Comparison of ENCODE assay signal across 1 cellular context in the genomic region with DNA sequence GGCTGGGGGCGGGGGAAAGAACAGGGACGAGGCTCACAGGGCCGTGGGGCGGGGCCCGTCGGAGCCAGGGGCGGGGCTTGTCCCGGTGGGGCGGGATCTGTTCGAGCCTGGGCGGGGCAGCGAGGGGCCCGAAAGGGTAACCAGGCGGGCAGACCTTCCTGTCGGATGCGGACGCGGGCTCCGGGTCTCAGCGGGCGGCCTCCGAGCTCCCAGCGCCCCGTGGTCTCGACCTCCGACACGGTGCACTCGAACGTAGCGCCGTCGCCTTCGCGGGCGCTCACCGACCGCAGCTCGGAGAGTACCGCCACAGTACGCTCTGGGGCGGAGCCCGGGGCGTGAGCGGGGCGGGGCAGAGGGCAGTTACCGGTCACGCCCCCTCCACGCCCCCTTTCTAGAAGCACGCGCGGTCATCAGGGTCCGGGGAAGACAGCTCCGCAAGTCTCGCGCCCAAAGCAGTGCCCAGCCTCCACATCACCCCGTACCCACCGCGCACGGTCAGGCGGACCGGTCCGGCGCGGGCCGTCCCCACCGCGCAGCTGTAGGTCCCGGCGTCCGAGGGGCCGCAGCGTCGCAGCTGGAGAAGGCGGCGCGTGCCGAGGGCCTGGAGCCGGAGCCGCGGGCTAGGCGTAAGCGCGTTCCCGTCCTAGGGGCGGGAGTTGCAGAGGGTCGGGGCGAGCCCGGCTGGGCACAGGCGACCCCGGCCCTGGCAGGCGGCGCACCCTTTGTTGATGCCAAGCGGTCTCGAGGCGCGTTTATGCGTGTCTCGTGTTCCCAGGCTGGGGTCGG.
TF ChIP-seq lines count a peak whose summit lies in the region.

No MANE protein-coding gene starts in this region.

TF ChIP-seq in HepG2, 621 proteins besides CTCF, POLR2A, EP300 and RAD21 (continued from another document and continues in another):
- TF ChIP-seq, protein P1, sequence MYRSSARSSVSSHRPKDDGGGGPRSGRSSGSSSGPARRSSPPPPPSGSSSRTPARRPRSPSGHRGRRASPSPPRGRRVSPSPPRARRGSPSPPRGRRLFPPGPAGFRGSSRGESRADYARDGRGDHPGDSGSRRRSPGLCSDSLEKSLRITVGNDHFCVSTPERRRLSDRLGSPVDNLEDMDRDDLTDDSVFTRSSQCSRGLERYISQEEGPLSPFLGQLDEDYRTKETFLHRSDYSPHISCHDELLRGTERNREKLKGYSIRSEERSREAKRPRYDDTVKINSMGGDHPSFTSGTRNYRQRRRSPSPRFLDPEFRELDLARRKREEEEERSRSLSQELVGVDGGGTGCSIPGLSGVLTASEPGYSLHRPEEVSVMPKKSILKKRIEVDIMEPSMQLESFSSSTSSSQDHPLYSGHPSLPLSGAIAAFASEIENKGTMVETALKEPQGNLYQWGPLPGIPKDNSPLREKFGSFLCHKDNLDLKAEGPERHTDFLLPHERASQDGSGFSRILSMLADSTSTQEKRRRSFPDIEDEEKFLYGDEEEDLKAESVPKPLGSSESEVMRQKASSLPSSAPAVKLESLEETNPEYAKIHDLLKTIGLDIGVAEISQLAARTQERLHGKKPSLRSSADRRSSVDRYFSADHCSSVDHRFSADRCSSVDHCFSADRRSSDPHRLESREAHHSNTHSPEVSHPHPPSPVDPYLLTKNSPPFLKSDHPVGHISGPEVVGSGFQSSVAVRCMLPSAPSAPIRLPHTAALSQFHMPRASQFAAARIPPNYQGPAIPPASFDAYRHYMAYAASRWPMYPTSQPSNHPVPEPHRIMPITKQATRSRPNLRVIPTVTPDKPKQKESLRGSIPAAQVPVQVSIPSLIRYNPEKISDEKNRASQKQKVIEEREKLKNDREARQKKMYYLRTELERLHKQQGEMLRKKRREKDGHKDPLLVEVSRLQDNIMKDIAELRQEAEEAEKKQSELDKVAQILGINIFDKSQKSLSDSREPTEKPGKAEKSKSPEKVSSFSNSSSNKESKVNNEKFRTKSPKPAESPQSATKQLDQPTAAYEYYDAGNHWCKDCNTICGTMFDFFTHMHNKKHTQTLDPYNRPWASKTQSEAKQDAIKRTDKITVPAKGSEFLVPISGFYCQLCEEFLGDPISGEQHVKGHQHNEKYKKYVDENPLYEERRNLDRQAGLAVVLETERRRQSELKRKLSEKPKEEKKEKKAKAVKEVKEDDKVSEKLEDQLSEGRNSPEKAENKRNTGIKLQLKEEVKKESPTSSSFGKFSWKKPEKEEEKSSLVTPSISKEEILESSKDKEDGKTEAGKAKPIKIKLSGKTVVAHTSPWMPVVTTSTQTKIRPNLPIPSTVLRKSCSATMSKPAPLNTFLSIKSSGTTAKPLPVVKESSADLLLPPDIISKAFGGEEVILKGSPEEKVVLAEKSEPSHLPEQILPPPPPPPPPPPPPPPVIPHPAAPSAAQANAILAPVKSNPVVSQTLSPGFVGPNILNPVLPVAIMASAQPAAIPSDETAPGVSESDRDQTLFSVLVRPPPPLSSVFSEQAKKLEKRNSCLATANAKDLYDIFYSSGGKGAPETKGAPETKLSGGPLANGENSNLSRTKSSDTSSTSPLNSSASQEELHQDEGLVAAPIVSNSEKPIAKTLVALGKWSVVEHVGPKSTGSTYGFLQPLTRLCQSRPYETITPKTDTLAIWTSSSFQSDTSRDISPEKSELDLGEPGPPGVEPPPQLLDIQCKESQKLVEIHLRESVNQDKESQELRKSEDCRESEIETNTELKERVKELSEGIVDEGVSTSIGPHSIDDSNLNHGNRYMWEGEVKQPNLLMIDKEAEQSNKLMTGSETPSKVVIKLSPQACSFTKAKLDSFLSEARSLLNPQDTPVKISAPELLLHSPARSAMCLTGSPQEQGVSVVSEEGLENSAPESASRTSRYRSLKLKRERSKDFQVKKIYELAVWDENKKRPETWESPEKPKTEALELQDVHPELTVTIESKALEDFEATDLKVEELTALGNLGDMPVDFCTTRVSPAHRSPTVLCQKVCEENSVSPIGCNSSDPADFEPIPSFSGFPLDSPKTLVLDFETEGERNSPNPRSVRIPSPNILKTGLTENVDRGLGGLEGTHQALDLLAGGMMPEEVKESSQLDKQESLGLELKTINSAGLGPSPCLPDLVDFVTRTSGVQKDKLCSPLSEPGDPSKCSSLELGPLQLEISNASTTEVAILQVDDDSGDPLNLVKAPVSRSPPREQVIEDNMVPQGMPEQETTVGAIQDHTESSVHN (CRISPR knock-in tag; IDR thresholded peaks at IDR 0.05) = peak; percentile 91
- no peak for TF ChIP-seq ZBTB33 (CRISPR knock-in tag; IDR thresholded peaks at IDR 0.05)
- no peak for TF ChIP-seq ZNF3 (CRISPR knock-in tag; IDR thresholded peaks at IDR 0.05)
- no peak for TF ChIP-seq ZFP36 (IDR thresholded peaks at IDR 0.05; ENCODE audit: borderline replicate concordance, low read depth, low read length, partially characterized antibody)
- TF ChIP-seq KMT2A (CRISPR knock-in tag; IDR thresholded peaks at IDR 0.05) = no peak
- peak; percentile 91 for TF ChIP-seq BATF2 (CRISPR knock-in tag; IDR thresholded peaks at IDR 0.05)
- TF ChIP-seq ZNF431 (CRISPR knock-in tag; IDR thresholded peaks at IDR 0.05; ENCODE audit: borderline replicate concordance, low read depth) = peak; percentile 84; the same call in 1 of the 2 replicates
- TF ChIP-seq ZIK1 (CRISPR knock-in tag; IDR thresholded peaks at IDR 0.05; ENCODE audit: borderline replicate concordance, low read depth) = peak; percentile 82; the same call in 1 of the 2 replicates
- no peak for TF ChIP-seq THYN1 (CRISPR knock-in tag; IDR thresholded peaks at IDR 0.05; ENCODE audit: borderline replicate concordance, low read depth)
- peak; percentile 23; the same call in 1 of the 2 replicates for TF ChIP-seq KDM5A (IDR thresholded peaks at IDR 0.05; ENCODE audit: borderline replicate concordance, low read length)
- peak; percentile 65; the same call in 1 of the 2 replicates for TF ChIP-seq ZZZ3 (CRISPR knock-in tag; IDR thresholded peaks at IDR 0.05; ENCODE audit: borderline replicate concordance)
- no peak for TF ChIP-seq MED13 (CRISPR knock-in tag; IDR thresholded peaks at IDR 0.05)
- TF ChIP-seq SPEN (CRISPR knock-in tag; IDR thresholded peaks at IDR 0.05; ENCODE audit: low read depth) = no peak; the same call in 1 of the 2 replicates
- no peak for TF ChIP-seq ASH2L (IDR thresholded peaks at IDR 0.05; ENCODE audit: insufficient read length, low read depth, low read length)
- no peak for TF ChIP-seq ZEB1 (IDR thresholded peaks at IDR 0.05; ENCODE audit: insufficient replicate concordance, low read depth)
- no peak for TF ChIP-seq MIXL1 (CRISPR knock-in tag; IDR thresholded peaks at IDR 0.05)
- peak; percentile 98 for TF ChIP-seq AKAP8 (CRISPR knock-in tag; IDR thresholded peaks at IDR 0.05)
- TF ChIP-seq MXI1 (IDR thresholded peaks at IDR 0.05; ENCODE audit: borderline replicate concordance, low read depth, low read length) = peak; percentile 92; the same call in 2 of the 3 replicates
- peak; percentile 61 for TF ChIP-seq ZNF609 (CRISPR knock-in tag; IDR thresholded peaks at IDR 0.05; ENCODE audit: borderline replicate concordance)
- no peak for TF ChIP-seq ZNF121 (CRISPR knock-in tag; IDR thresholded peaks at IDR 0.05)
- TF ChIP-seq, protein P2, sequence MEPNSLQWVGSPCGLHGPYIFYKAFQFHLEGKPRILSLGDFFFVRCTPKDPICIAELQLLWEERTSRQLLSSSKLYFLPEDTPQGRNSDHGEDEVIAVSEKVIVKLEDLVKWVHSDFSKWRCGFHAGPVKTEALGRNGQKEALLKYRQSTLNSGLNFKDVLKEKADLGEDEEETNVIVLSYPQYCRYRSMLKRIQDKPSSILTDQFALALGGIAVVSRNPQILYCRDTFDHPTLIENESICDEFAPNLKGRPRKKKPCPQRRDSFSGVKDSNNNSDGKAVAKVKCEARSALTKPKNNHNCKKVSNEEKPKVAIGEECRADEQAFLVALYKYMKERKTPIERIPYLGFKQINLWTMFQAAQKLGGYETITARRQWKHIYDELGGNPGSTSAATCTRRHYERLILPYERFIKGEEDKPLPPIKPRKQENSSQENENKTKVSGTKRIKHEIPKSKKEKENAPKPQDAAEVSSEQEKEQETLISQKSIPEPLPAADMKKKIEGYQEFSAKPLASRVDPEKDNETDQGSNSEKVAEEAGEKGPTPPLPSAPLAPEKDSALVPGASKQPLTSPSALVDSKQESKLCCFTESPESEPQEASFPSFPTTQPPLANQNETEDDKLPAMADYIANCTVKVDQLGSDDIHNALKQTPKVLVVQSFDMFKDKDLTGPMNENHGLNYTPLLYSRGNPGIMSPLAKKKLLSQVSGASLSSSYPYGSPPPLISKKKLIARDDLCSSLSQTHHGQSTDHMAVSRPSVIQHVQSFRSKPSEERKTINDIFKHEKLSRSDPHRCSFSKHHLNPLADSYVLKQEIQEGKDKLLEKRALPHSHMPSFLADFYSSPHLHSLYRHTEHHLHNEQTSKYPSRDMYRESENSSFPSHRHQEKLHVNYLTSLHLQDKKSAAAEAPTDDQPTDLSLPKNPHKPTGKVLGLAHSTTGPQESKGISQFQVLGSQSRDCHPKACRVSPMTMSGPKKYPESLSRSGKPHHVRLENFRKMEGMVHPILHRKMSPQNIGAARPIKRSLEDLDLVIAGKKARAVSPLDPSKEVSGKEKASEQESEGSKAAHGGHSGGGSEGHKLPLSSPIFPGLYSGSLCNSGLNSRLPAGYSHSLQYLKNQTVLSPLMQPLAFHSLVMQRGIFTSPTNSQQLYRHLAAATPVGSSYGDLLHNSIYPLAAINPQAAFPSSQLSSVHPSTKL (CRISPR knock-in tag; IDR thresholded peaks at IDR 0.05) = peak; percentile 28; the same call in 1 of the 2 replicates
- TF ChIP-seq ZNF546 (CRISPR knock-in tag; conservative IDR thresholded peaks at IDR 0.05) = no peak
- peak; percentile 78; the same call in 1 of the 2 replicates for TF ChIP-seq CCDC6 (CRISPR knock-in tag; IDR thresholded peaks at IDR 0.05)
- no peak for TF ChIP-seq SMYD3 (CRISPR knock-in tag; IDR thresholded peaks at IDR 0.05)
- peak; percentile 64; the same call in 1 of the 2 replicates for TF ChIP-seq ZNF776 (CRISPR knock-in tag; IDR thresholded peaks at IDR 0.05)
- no peak for TF ChIP-seq ZNF414 (CRISPR knock-in tag; IDR thresholded peaks at IDR 0.05)
- TF ChIP-seq ZNF160 (CRISPR knock-in tag; IDR thresholded peaks at IDR 0.05) = no peak; the same call in none of the 2 replicates
- peak; percentile 79 for TF ChIP-seq HNRNPLL (IDR thresholded peaks at IDR 0.05; ENCODE audit: low read depth, low read length, poor library complexity, severe bottlenecking)
- no peak for TF ChIP-seq HOXA9 (CRISPR knock-in tag; IDR thresholded peaks at IDR 0.05; ENCODE audit: borderline replicate concordance)
- TF ChIP-seq ZNF563 (CRISPR knock-in tag; IDR thresholded peaks at IDR 0.05) = peak; percentile 81
- peak; percentile 92 for TF ChIP-seq CENPT (CRISPR knock-in tag; IDR thresholded peaks at IDR 0.05; ENCODE audit: low read depth)
- TF ChIP-seq ZNF510 (CRISPR knock-in tag; IDR thresholded peaks at IDR 0.05; ENCODE audit: low read depth) = peak; percentile 29; the same call in 1 of the 2 replicates
- TF ChIP-seq RFX1 (IDR thresholded peaks at IDR 0.05) = no peak
- peak; percentile 66 for TF ChIP-seq HOXA3 (CRISPR knock-in tag; IDR thresholded peaks at IDR 0.05)
- TF ChIP-seq PAX8 (CRISPR knock-in tag; IDR thresholded peaks at IDR 0.05; ENCODE audit: borderline replicate concordance) = peak; percentile 72; the same call in 1 of the 2 replicates
- no peak; the same call in 1 of the 2 replicates for TF ChIP-seq ZSCAN9 (CRISPR knock-in tag; IDR thresholded peaks at IDR 0.05; ENCODE audit: borderline replicate concordance)
